Comparison of ENCODE assay signal across 11 cellular contexts in genomic region chr3:187186801-187187421, GRCh38. TPM values are rescaled to one million over a fixed set of nuclear protein-coding genes. Genes with fewer than 3 reads are reported as not detected.
DNase-seq lines count a peak whose midpoint lies in the region; ATAC-seq and TF ChIP-seq lines count a peak whose summit lies in the region.
"Had no signal": no experiment of that assay in that cellular context is flagged by ENCODE, and none has a peak within 500 bp of the region (broad histone marks: within the 10 kb centered on the region; RNA-seq: fewer than 3 reads in every experiment).

No MANE protein-coding gene starts in this region.

- H4K20me1 ChIP-seq in HCT116 (ENCODE audit: insufficient read depth) (no peaks in the 10 kb centered on the region), hepatocyte (ENCODE audit: insufficient read depth, poor library complexity, severe bottlenecking) (no peaks in the 10 kb centered on the region)

- H2AFZ ChIP-seq in HCT116 (ENCODE audit: low read depth, low read length, poor library complexity, severe bottlenecking), result peak overlapping the region; percentile 58
- no peak overlapping the region for H2AFZ ChIP-seq in hepatocyte

- H3K9ac ChIP-seq in HCT116 (ENCODE audit: low read length), result no peak overlapping the region

- ATAC-seq in HCT116, result peak; percentile 81
- ATAC-seq in naive thymus-derived CD4-positive, alpha-beta T cell, result no peak
- no peak for ATAC-seq in HG03108 (IDR thresholded peaks at IDR 0.05; ENCODE audit: unreplicated experiment)

- H3K4me1 Mint-ChIP-seq in naive thymus-derived CD4-positive, alpha-beta T cell, result peaks cover 0 to 9% (median 0%) of the 10 kb centered on the region in 7 donors

- H3K4me2 ChIP-seq in HCT116 (ENCODE audit: low read length) (peak overlapping the region; percentile 39), hepatocyte (peak overlapping the region; percentile 49)

- TF ChIP-seq CTCF in HCT116 (IDR thresholded peaks at IDR 0.05 in 2 of 3, conservative IDR thresholded peaks at IDR 0.05 in 1 of 3; ENCODE audit: borderline replicate concordance in 1 of 3, insufficient read depth in 1 of 3, low read depth in 2 of 3, low read length in 2 of 3) (no peak), hepatocyte (IDR thresholded peaks at IDR 0.05; ENCODE audit: poor library complexity) (no peak), tibial artery (IDR thresholded peaks at IDR 0.05) (no peak)

- H3K4me3 Mint-ChIP-seq in naive thymus-derived CD4-positive, alpha-beta T cell, result no peak overlapping the region
- H3K4me3 Mint-ChIP-seq: activated T-helper 1 cell treated with anti-CD3 and anti-CD28 coated beads, Interleukin-12 subunit alpha, Interleukin-12 subunit beta, Interleukin-2, Interleukin-4 antibody, amounts not matched to agents 30 ng/mL and 10 ng/mL and 1 ng/mL, durations not matched to agents 14 hours and 24 hours and 36 hours; naive B cell had no signal

- peaks cover 0 to 7% (median 0%) of the 10 kb centered on the region in 5 donors for H3K36me3 Mint-ChIP-seq in naive thymus-derived CD4-positive, alpha-beta T cell
- H3K36me3 Mint-ChIP-seq: naive B cell had no signal

- peaks cover 0 to 9% (median 2%) of the 10 kb centered on the region in 11 donors for H3K9me3 Mint-ChIP-seq in naive thymus-derived CD4-positive, alpha-beta T cell
- H3K9me3 Mint-ChIP-seq: activated T-helper 1 cell treated with anti-CD3 and anti-CD28 coated beads, Interleukin-12 subunit alpha, Interleukin-12 subunit beta, Interleukin-2, Interleukin-4 antibody, amounts not matched to agents 30 ng/mL and 10 ng/mL and 1 ng/mL, durations not matched to agents 14 hours and 24 hours and 36 hours had no signal

- H3K27me3 ChIP-seq in HCT116 (ENCODE audit: insufficient read depth, low read length) (0 out of 2 replicates have a peak, but pooled peaks cover 6% of the 10 kb centered on the region), hepatocyte (no peaks in the 10 kb centered on the region), tibial artery (no peaks in the 10 kb centered on the region)
- no peaks in the 10 kb centered on the region for H3K27me3 ChIP-seq in naive thymus-derived CD4-positive, alpha-beta T cell (ENCODE audit: control insufficient read depth in 2 of 2, insufficient read depth in 2 of 2, low read length in 2 of 2)

- intact Hi-C loops in HCT116 (cut with micrococcal nuclease), result no loop called here
- intact Hi-C loops in tibial artery (cut with DNase I; ENCODE audit: low total_unique reads), result loop anchor here (5.0 kb wide), 1 partner anchor 255 kb away; the partner anchor contains the start of gene ST6GAL1
- intact Hi-C loops in naive thymus-derived CD4-positive, alpha-beta T cell (cut with micrococcal nuclease), result no loop called here

- RAD21 ChIA-PET in HCT116 (lab: Charles Lee; ENCODE audit: low non-redundant PET in 1 of 2, low total read pairs in 2 of 2, uncharacterized antibody in 2 of 2, unreplicated experiment in 2 of 2), result no interaction called here

- DNase-seq in HCT116 (ENCODE audit: low read depth, low spot score) (no peak), amniotic stem cell (lab: John Stamatoyannopoulos, UW) (peak; percentile 67), hepatocyte (ENCODE audit: low spot score) (peak; percentile 57), tibial artery (peak; percentile 71 to 90), NK-92 (lab: John Stamatoyannopoulos, UW; ENCODE audit: unreplicated experiment) (no peak), NCI-H748 treated with DMSO at 0.1 percent for 48 hours (lab: John Stamatoyannopoulos, UW) (no peak)
- no peak for DNase-seq in naive thymus-derived CD4-positive, alpha-beta T cell
- DNase-seq: naive B cell, NCI-H524 had no signal

- no peak for TF ChIP-seq POLR2A in HCT116 (IDR thresholded peaks at IDR 0.05; ENCODE audit: borderline replicate concordance, extremely low read depth, insufficient read depth, insufficient read length)

- no TSS peak for BruUV-seq in HCT116 (replicated peaks; lab: Mats Ljungman, UMichigan)

- H3K27ac ChIP-seq in HCT116 (ENCODE audit: low read depth, low read length) (no peak overlapping the region), hepatocyte (peak overlapping the region; percentile 71), tibial artery (peak overlapping the region; percentile 73 to 91)
- H3K27ac ChIP-seq in naive thymus-derived CD4-positive, alpha-beta T cell (ENCODE audit: low read depth, low read length), result no peak overlapping the region

- POLR2A ChIA-PET in HCT116 (lab: Charles Lee), result no interaction called here
- POLR2A ChIA-PET in naive thymus-derived CD4-positive, alpha-beta T cell (lab: Charles Lee), result no interaction called here

- H3K9me3 ChIP-seq in HCT116 (ENCODE audit: control insufficient read depth in 1 of 2, insufficient read depth in 1 of 2, low read depth in 1 of 2, low read length in 2 of 2), result no peaks in the 10 kb centered on the region
- no peaks in the 10 kb centered on the region for H3K9me3 ChIP-seq in hepatocyte (ENCODE audit: low read depth)
- H3K9me3 ChIP-seq in tibial artery, result no peaks in the 10 kb centered on the region
- H3K9me3 ChIP-seq in naive thymus-derived CD4-positive, alpha-beta T cell (ENCODE audit: control insufficient read depth in 2 of 3, low read length in 3 of 3), result no peaks in the 10 kb centered on the region

- TF ChIP-seq RAD21 in HCT116 (IDR thresholded peaks at IDR 0.05; ENCODE audit: low read depth), result no peak

- H3K36me3 ChIP-seq in HCT116 (ENCODE audit: control insufficient read depth in 1 of 2, insufficient read depth in 2 of 2, low read length in 2 of 2), result no peaks in the 10 kb centered on the region
- no peaks in the 10 kb centered on the region for H3K36me3 ChIP-seq in hepatocyte (replicated peaks; ENCODE audit: insufficient read depth, low read depth)
- H3K36me3 ChIP-seq in tibial artery, result no peaks in the 10 kb centered on the region
- H3K36me3 ChIP-seq in naive thymus-derived CD4-positive, alpha-beta T cell (ENCODE audit: control insufficient read depth in 2 of 3, insufficient read depth in 3 of 3, low read length in 3 of 3), result no peaks in the 10 kb centered on the region

- H3K79me2 ChIP-seq in HCT116 (ENCODE audit: insufficient read depth, low read length), result no peaks in the 10 kb centered on the region
- H3K79me2 ChIP-seq in hepatocyte, result no peaks in the 10 kb centered on the region

- H3K9me2 ChIP-seq in HCT116 (ENCODE audit: insufficient read depth), result no peaks in the 10 kb centered on the region
- no peaks in the 10 kb centered on the region for H3K9me2 ChIP-seq in hepatocyte (replicated peaks; ENCODE audit: insufficient read depth)

- WGBS in hepatocyte (ENCODE audit: low lambda C conversion rate, missing lambda C conversion rate), result 45% methylated on average over 5 of the region's 5 CpGs

- H3K4me3 ChIP-seq in HCT116 (replicated peaks in 1 of 2; ENCODE audit: low read depth in 1 of 2, low read length in 2 of 2) (no peak overlapping the region), hepatocyte (no peak overlapping the region), tibial artery (no peak overlapping the region)
- H3K4me3 ChIP-seq in naive thymus-derived CD4-positive, alpha-beta T cell (ENCODE audit: low read length), result no peak overlapping the region

- no peak overlapping the region for H3K27ac Mint-ChIP-seq in naive thymus-derived CD4-positive, alpha-beta T cell
- H3K27ac Mint-ChIP-seq: activated T-helper 1 cell treated with anti-CD3 and anti-CD28 coated beads, Interleukin-12 subunit alpha, Interleukin-12 subunit beta, Interleukin-2, Interleukin-4 antibody, amounts not matched to agents 30 ng/mL and 10 ng/mL and 1 ng/mL, durations not matched to agents 14 hours and 24 hours and 36 hours; naive B cell had no signal

- CTCF ChIA-PET in HCT116 (lab: Charles Lee), result interaction anchor here (1.1 kb wide), 1 partner anchor 22 kb away, joined by 3 read pairs; no protein-coding TSS in a partner anchor
- CTCF ChIA-PET in naive thymus-derived CD4-positive, alpha-beta T cell (lab: Charles Lee), result interaction anchor here (0.6 to 0.7 kb wide), 2 partner anchors 22 to 1169 kb away, joined by 3 read pairs; no protein-coding TSS in a partner anchor

- peaks cover 10 to 46% (median 33%) of the 10 kb centered on the region in 5 donors for H3K27me3 Mint-ChIP-seq in naive thymus-derived CD4-positive, alpha-beta T cell

- H3K4me1 ChIP-seq in HCT116 (ENCODE audit: control insufficient read depth in 1 of 2, insufficient read depth in 2 of 2, low read length in 2 of 2) (peaks cover 7 to 21% of the 10 kb centered on the region in 2 experiments; a peak in 3 of 4 replicates), hepatocyte (ENCODE audit: insufficient read depth) (peaks cover 13% of the 10 kb centered on the region), tibial artery (peaks cover 0 to 59% (median 41%) of the 10 kb centered on the region in 4 donors)
- H3K4me1 ChIP-seq in naive thymus-derived CD4-positive, alpha-beta T cell (ENCODE audit: control insufficient read depth in 2 of 2, insufficient read depth in 2 of 2, low read length in 2 of 2), result no peaks in the 10 kb centered on the region

TF ChIP-seq in HCT116, 20 proteins besides CTCF, POLR2A, EP300 and RAD21 (continues in another document):
- TF ChIP-seq FOSL1 (IDR thresholded peaks at IDR 0.05; ENCODE audit: low read depth) (peak; percentile 62), ATF3 (IDR thresholded peaks at IDR 0.05) (no peak), YY1 (IDR thresholded peaks at IDR 0.05; ENCODE audit: extremely low read depth, insufficient replicate concordance, low read depth, low read length) (no peak), SP1 (IDR thresholded peaks at IDR 0.05; ENCODE audit: low read depth) (peak; percentile 37; the same call in 1 of the 2 replicates)

RNA-seq across cellular contexts. Expression of gene RTP1, which starts 10.4 kb away (rescaled TPM):
- total RNA-seq in HCT116 (2021; ENCODE audit: unreplicated experiment), result not detected
- not detected in 2 replicates for polyA plus RNA-seq in HCT116 (2012)
- total RNA-seq in hepatocyte, result not detected in 2 replicates
- polyA plus RNA-seq in hepatocyte, result not detected in 2 replicates
- total RNA-seq in naive thymus-derived CD4-positive, alpha-beta T cell, result not detected
- polyA plus RNA-seq in naive thymus-derived CD4-positive, alpha-beta T cell, result not detected
- total RNA-seq: activated T-helper 1 cell treated with anti-CD3 and anti-CD28 coated beads, Interleukin-12 subunit alpha, Interleukin-12 subunit beta, Interleukin-2, Interleukin-4 antibody, amounts not matched to agents 30 ng/mL and 10 ng/mL and 1 ng/mL, durations not matched to agents 14 hours and 24 hours and 36 hours had no signal

RNA-seq across cellular contexts. Expression of gene RPL39L, which starts 47.6 kb away (rescaled TPM):
- not detected for total RNA-seq in HCT116 (2021; ENCODE audit: unreplicated experiment)
- polyA plus RNA-seq in HCT116 (2012), result not detected in 2 replicates
- 9.7 and 16.8 TPM in 2 replicates for total RNA-seq in hepatocyte
- 11.1 and 12.8 TPM in 2 replicates for polyA plus RNA-seq in hepatocyte
- 10 to 100 TPM in 1 of 5 experiments, 1 to 10 TPM in 2, under 1 TPM in 1, not detected in 1; 0.81 to 14.0 (median 2.8) TPM for total RNA-seq in naive thymus-derived CD4-positive, alpha-beta T cell
- polyA plus RNA-seq in naive thymus-derived CD4-positive, alpha-beta T cell, result 1 to 10 TPM; 3.0 to 4.0 TPM

Comparison
In these comparisons a context has a peak if more than half of its experiments do, and no peak if none do; other contexts are left out.
1. DNase-seq: peak in amniotic stem cell (single experiment), hepatocyte (single experiment) and tibial artery (2 of 2); none in HCT116 (single experiment), NK-92 (single experiment), naive thymus-derived CD4-positive, alpha-beta T cell (0 of 9) and NCI-H748 treated with DMSO at 0.1 percent for 48 hours (single experiment).
2. H3K27ac ChIP-seq: peak in hepatocyte (single experiment) and tibial artery (2 of 2); none in HCT116 (single experiment) and naive thymus-derived CD4-positive, alpha-beta T cell (single experiment).